9 cellular contexts compared by ENCODE assay signal in genomic region chr9:72635197-72635596, GRCh38.
DNase-seq lines count a peak whose midpoint lies in the region; ATAC-seq and TF ChIP-seq lines count a peak whose summit lies in the region.
"Had no signal": no experiment of that assay in that cellular context is flagged by ENCODE, and none has a peak within 500 bp of the region (broad histone marks: within the 10 kb centered on the region; RNA-seq: fewer than 3 reads in every experiment).

No MANE protein-coding gene starts in this region.

- TF ChIP-seq CTCF in left lung (IDR thresholded peaks at IDR 0.05), result no peak

- H3K4me1 ChIP-seq in left lung, result no peaks in the 10 kb centered on the region
- H3K4me1 ChIP-seq: esophagus squamous epithelium had no signal

- H3K4me1 Mint-ChIP-seq in activated T-cell treated with anti-CD3 and anti-CD28 coated beads, Interleukin-2, amount 50 U/mL, for 4 hours (ENCODE audit: low read depth), result peaks cover 10% of the 10 kb centered on the region
- H3K4me1 Mint-ChIP-seq in activated T-cell treated with anti-CD3 and anti-CD28 coated beads, Interleukin-2, amount 50 U/mL, for 24 hours (ENCODE audit: low read depth), result peaks cover 13% of the 10 kb centered on the region
- peaks cover 6% of the 10 kb centered on the region for H3K4me1 Mint-ChIP-seq in stimulated activated memory B cell treated with anti-CD40 and anti-IgM and Interleukin-4, amounts not matched to agents 10 μg/mL and 1 μg/mL and 100 μg/mL, for 72 hours

- no peak overlapping the region for H3K27ac ChIP-seq in left lung
- H3K27ac ChIP-seq: esophagus squamous epithelium had no signal

- no peak for DNase-seq in activated T-cell treated with anti-CD3 and anti-CD28 coated beads, Interleukin-2, amount 50 U/mL, for 4 hours
- no peak for DNase-seq in activated T-cell treated with anti-CD3 and anti-CD28 coated beads, Interleukin-2, amount 50 U/mL, for 24 hours
- no peak for DNase-seq in left lung
- DNase-seq in T1000 (lab: John Stamatoyannopoulos, UW), result no peak
- no peak for DNase-seq in Right ventricle myocardium inferior (ENCODE audit: missing footprints)
- DNase-seq: esophagus squamous epithelium had no signal

- H3K36me3 ChIP-seq in left lung, result no peaks in the 10 kb centered on the region
- H3K36me3 ChIP-seq: esophagus squamous epithelium had no signal

- peaks cover 6% of the 10 kb centered on the region for H3K9me3 Mint-ChIP-seq in activated T-cell treated with anti-CD3 and anti-CD28 coated beads, Interleukin-2, amount 50 U/mL, for 4 hours
- peaks cover 8% of the 10 kb centered on the region for H3K9me3 Mint-ChIP-seq in activated T-cell treated with anti-CD3 and anti-CD28 coated beads, Interleukin-2, amount 50 U/mL, for 24 hours
- H3K9me3 Mint-ChIP-seq in stimulated activated memory B cell treated with anti-CD40 and anti-IgM and Interleukin-4, amounts not matched to agents 10 μg/mL and 1 μg/mL and 100 μg/mL, for 72 hours, result peaks cover 9% of the 10 kb centered on the region

- no peak overlapping the region for H3K27ac Mint-ChIP-seq in activated T-cell treated with anti-CD3 and anti-CD28 coated beads, Interleukin-2, amount 50 U/mL, for 24 hours
- H3K27ac Mint-ChIP-seq in stimulated activated memory B cell treated with anti-CD40 and anti-IgM and Interleukin-4, amounts not matched to agents 10 μg/mL and 1 μg/mL and 100 μg/mL, for 72 hours, result no peak overlapping the region

- H3K27me3 ChIP-seq in left lung, result no peaks in the 10 kb centered on the region
- H3K27me3 ChIP-seq: esophagus squamous epithelium had no signal

- H3K4me3 ChIP-seq in left lung, result no peak overlapping the region
- H3K4me3 ChIP-seq: esophagus squamous epithelium had no signal

- intact Hi-C loops in left lung (cut with DNase I), result no loop called here
- intact Hi-C loops in Right ventricle myocardium inferior (cut with DNase I), result no loop called here

- peaks cover 2% of the 10 kb centered on the region for H3K27me3 Mint-ChIP-seq in activated T-cell treated with anti-CD3 and anti-CD28 coated beads, Interleukin-2, amount 50 U/mL, for 4 hours (ENCODE audit: low read depth)
- H3K27me3 Mint-ChIP-seq in activated T-cell treated with anti-CD3 and anti-CD28 coated beads, Interleukin-2, amount 50 U/mL, for 24 hours, result peaks cover 6% of the 10 kb centered on the region
- H3K27me3 Mint-ChIP-seq in stimulated activated memory B cell treated with anti-CD40 and anti-IgM and Interleukin-4, amounts not matched to agents 10 μg/mL and 1 μg/mL and 100 μg/mL, for 72 hours, result no peaks in the 10 kb centered on the region

- H3K36me3 Mint-ChIP-seq in activated T-cell treated with anti-CD3 and anti-CD28 coated beads, Interleukin-2, amount 50 U/mL, for 4 hours (ENCODE audit: insufficient read depth), result no peaks in the 10 kb centered on the region
- no peaks in the 10 kb centered on the region for H3K36me3 Mint-ChIP-seq in activated T-cell treated with anti-CD3 and anti-CD28 coated beads, Interleukin-2, amount 50 U/mL, for 24 hours (ENCODE audit: low read depth)
- no peaks in the 10 kb centered on the region for H3K36me3 Mint-ChIP-seq in stimulated activated memory B cell treated with anti-CD40 and anti-IgM and Interleukin-4, amounts not matched to agents 10 μg/mL and 1 μg/mL and 100 μg/mL, for 72 hours

- H3K4me3 Mint-ChIP-seq in activated T-cell treated with anti-CD3 and anti-CD28 coated beads, Interleukin-2, amount 50 U/mL, for 4 hours, result no peak overlapping the region
- no peak overlapping the region for H3K4me3 Mint-ChIP-seq in activated T-cell treated with anti-CD3 and anti-CD28 coated beads, Interleukin-2, amount 50 U/mL, for 24 hours
- no peak overlapping the region for H3K4me3 Mint-ChIP-seq in stimulated activated memory B cell treated with anti-CD40 and anti-IgM and Interleukin-4, amounts not matched to agents 10 μg/mL and 1 μg/mL and 100 μg/mL, for 72 hours

- ATAC-seq in activated T-cell treated with anti-CD3 and anti-CD28 coated beads, Interleukin-2, amount 50 U/mL, for 4 hours, result peak; percentile 40 to 61
- ATAC-seq in GM21825 (IDR thresholded peaks at IDR 0.05; ENCODE audit: unreplicated experiment) (peak; percentile 89), HG03520 (IDR thresholded peaks at IDR 0.05; ENCODE audit: unreplicated experiment) (peak; percentile 94), left lung (no peak), Right ventricle myocardium inferior (no peak)
- peak; percentile 65 for ATAC-seq in stimulated activated memory B cell treated with anti-CD40 and anti-IgM and Interleukin-4, amounts not matched to agents 10 μg/mL and 1 μg/mL and 100 μg/mL, for 72 hours

- peaks cover 0 to 12% of the 10 kb centered on the region in 2 donors for H3K9me3 ChIP-seq in left lung

Comparison
In these comparisons a context has a peak if more than half of its experiments do, and no peak if none do; other contexts are left out.
1. ATAC-seq: peak in activated T-cell treated with anti-CD3 and anti-CD28 coated beads, Interleukin-2, amount 50 U/mL, for 4 hours (2 of 2), GM21825 (single experiment), HG03520 (single experiment) and stimulated activated memory B cell treated with anti-CD40 and anti-IgM and Interleukin-4, amounts not matched to agents 10 μg/mL and 1 μg/mL and 100 μg/mL, for 72 hours (single experiment); none in left lung (single experiment) and Right ventricle myocardium inferior (single experiment).